Comparison of ENCODE assay signal across 10 cellular contexts in the genomic region with DNA sequence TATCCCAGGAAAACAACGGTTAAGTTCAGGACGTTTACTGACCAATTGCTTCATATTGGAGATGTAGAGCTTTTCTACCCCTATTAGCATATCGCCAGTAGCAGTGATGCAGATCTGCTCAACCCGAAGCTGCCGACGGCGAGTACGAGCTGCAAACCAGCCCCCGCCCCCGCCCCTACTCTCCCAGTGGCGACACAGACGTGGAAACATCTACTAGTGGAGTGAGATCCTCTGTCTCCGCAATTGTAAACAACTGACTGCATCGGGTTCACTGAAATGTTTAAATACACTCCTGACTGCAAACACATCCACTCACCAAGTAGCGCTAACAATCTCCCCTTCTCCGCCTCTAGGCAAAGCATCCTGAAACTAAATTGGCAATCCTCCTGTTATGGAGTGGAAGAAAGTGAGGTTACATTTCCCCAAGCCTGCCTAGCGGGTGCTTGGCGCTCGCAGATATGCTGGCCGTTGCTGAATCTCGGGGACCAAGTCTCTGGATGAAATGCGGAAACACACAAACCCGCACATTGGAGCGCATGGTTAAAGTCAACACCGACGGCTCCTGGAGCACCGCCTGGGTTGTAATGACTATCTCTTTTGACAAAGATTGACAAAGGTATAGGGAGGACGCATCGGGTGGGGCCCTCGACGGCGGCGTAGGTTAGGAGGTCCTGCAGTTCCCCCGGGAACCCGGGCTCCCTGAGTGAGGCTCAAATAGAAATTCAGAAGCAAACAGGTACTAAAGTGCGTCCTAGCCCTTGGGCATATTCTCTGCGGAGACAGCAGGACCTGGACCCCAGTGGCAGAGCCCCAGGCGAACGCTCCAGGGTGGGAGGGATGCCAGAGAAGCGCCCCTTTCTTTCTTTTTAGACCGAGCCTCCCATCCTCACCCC.
DNase-seq lines count a peak whose midpoint lies in the region; ATAC-seq and TF ChIP-seq lines count a peak whose summit lies in the region.
"Had no signal": no experiment of that assay in that cellular context is flagged by ENCODE, and none has a peak within 500 bp of the region (broad histone marks: within the 10 kb centered on the region; RNA-seq: fewer than 3 reads in every experiment).

No MANE protein-coding gene starts in this region.

- ATAC-seq in gastrocnemius medialis (no peak), GM19035 (IDR thresholded peaks at IDR 0.05; ENCODE audit: unreplicated experiment) (no peak), GM21367 (IDR thresholded peaks at IDR 0.05; ENCODE audit: unreplicated experiment) (no peak)

- H3K36me3 ChIP-seq in gastrocnemius medialis = no peaks in the 10 kb centered on the region
- H3K36me3 ChIP-seq: adrenal gland had no signal

- H3K27ac ChIP-seq in gastrocnemius medialis = no peak overlapping the region

- peak in 2 of 3 experiments; percentile 33 to 58 for DNase-seq in NCI-H1417 (lab: John Stamatoyannopoulos, UW)
- DNase-seq in NCI-H1417 treated with DMSO at 0.1 percent for 48 hours (lab: John Stamatoyannopoulos, UW) = no peak
- peak; percentile 52 for DNase-seq in NCI-H748 (lab: John Stamatoyannopoulos, UW; ENCODE audit: unreplicated experiment)
- peak; percentile 1 to 6 for DNase-seq in erythroblast (lab: John Stamatoyannopoulos, UW)
- DNase-seq in gastrocnemius medialis = no peak
- no peak for DNase-seq in DMS114 treated with DMSO at 0.1 percent for 48 hours (lab: John Stamatoyannopoulos, UW; ENCODE audit: unreplicated experiment)
- DNase-seq: RPMI8226 had no signal

- H3K9me3 ChIP-seq in gastrocnemius medialis = peaks cover 0 to under 1% (median 0%) of the 10 kb centered on the region in 3 donors
- H3K9me3 ChIP-seq: adrenal gland had no signal

- no peaks in the 10 kb centered on the region for H3K4me1 ChIP-seq in gastrocnemius medialis
- H3K4me1 ChIP-seq: adrenal gland had no signal

- intact Hi-C loops in gastrocnemius medialis (cut with DNase I; ENCODE audit: low total_unique reads) = no loop called here

- peaks cover 0 to 26% (median 17%) of the 10 kb centered on the region in 3 donors for H3K27me3 ChIP-seq in gastrocnemius medialis

- no peak for TF ChIP-seq CTCF in gastrocnemius medialis (IDR thresholded peaks at IDR 0.05 in 4 of 5, conservative IDR thresholded peaks at IDR 0.05 in 1 of 5)

- in situ Hi-C loops in gastrocnemius medialis (cut with MboI; ENCODE audit: low sequenced_read_pairs in 4 of 4) = no loop called here

- TF ChIP-seq POLR2A in erythroblast (IDR thresholded peaks at IDR 0.05; ENCODE audit: low read length) = no peak
- TF ChIP-seq POLR2A in gastrocnemius medialis (IDR thresholded peaks at IDR 0.05) = no peak

- H3K4me3 ChIP-seq in gastrocnemius medialis = peak overlapping the region in 3 of 4 donors; percentile 40 to 45 (median 41)

Comparison
In these comparisons a context has a peak if more than half of its experiments do, and no peak if none do; other contexts are left out.
1. DNase-seq: peak in NCI-H1417 (2 of 3), NCI-H748 (single experiment) and erythroblast (2 of 2); none in NCI-H1417 treated with DMSO at 0.1 percent for 48 hours (single experiment), gastrocnemius medialis (0 of 2) and DMS114 treated with DMSO at 0.1 percent for 48 hours (single experiment).